21 cellular contexts compared by ENCODE assay signal in genomic region chr5:74877624-74878304, GRCh38. TPM values are rescaled to one million over a fixed set of nuclear protein-coding genes. Genes with fewer than 3 reads are reported as not detected.
DNase-seq lines count a peak whose midpoint lies in the region; ATAC-seq and TF ChIP-seq lines count a peak whose summit lies in the region.
"Had no signal": no experiment of that assay in that cellular context is flagged by ENCODE, and none has a peak within 500 bp of the region (broad histone marks: within the 10 kb centered on the region; RNA-seq: fewer than 3 reads in every experiment).

No MANE protein-coding gene starts in this region.

- no peak overlapping the region for H3K4me2 ChIP-seq in SK-N-SH

- H3K27ac Mint-ChIP-seq in mesothelial cell of epicardium = peak overlapping the region; percentile 89
- H3K27ac Mint-ChIP-seq: activated CD8-positive, alpha-beta T cell treated with anti-CD3 and anti-CD28 coated beads, Interleukin-2, amount 10 ng/mL, durations not matched to agents 7 days and 5 days; activated T-cell treated with anti-CD3 and anti-CD28 coated beads, Interleukin-2, amount 50 U/mL, for 24 hours; stimulated activated naive CD8-positive, alpha-beta T cell treated with anti-CD3 and anti-CD28 coated beads, Interleukin-15, Interleukin-2, amounts not matched to agents 100 ng/mL and 50 ng/mL, for 24 hours had no signal

- DNase-seq in SK-N-SH (no peak), epidermal melanocyte (ENCODE audit: insufficient read length, low spot score) (peak; percentile 26), mesothelial cell of epicardium (ENCODE audit: low spot score in 2 of 2, unreplicated experiment in 2 of 2) (no peak), NCI-H2171 treated with DMSO at 0.1 percent for 48 hours (lab: John Stamatoyannopoulos, UW) (no peak), right atrium auricular region (ENCODE audit: low spot score) (no peak)
- DNase-seq: activated CD8-positive, alpha-beta T cell treated with anti-CD3 and anti-CD28 coated beads, Interleukin-2, amount 10 ng/mL, durations not matched to agents 7 days and 5 days; activated T-cell treated with anti-CD3 and anti-CD28 coated beads, Interleukin-2, amount 50 U/mL, for 24 hours; BE2C; Calu3; left ventricle myocardium inferior; NCI-H1105 treated with DMSO at 0.1 percent for 48 hours; NCI-H69; stimulated activated CD4-positive, alpha-beta T cell treated with anti-CD3 and anti-CD28 coated beads, Interleukin-4, amount 100 ng/mL, for 4 hours; SW 1271 had no signal

- peaks cover 16% of the 10 kb centered on the region for H3K9me3 Mint-ChIP-seq in mesothelial cell of epicardium
- H3K9me3 Mint-ChIP-seq: activated T-cell treated with anti-CD3 and anti-CD28 coated beads, Interleukin-2, amount 50 U/mL, for 24 hours; stimulated activated naive CD8-positive, alpha-beta T cell treated with anti-CD3 and anti-CD28 coated beads, Interleukin-15, Interleukin-2, amounts not matched to agents 100 ng/mL and 50 ng/mL, for 24 hours had no signal

- no peaks in the 10 kb centered on the region for H4K20me1 ChIP-seq in SK-N-SH (ENCODE audit: insufficient read depth)

- H3K4me1 ChIP-seq in SK-N-SH (ENCODE audit: control insufficient read depth in 1 of 2, insufficient read depth in 2 of 2, low read depth in 1 of 2, low read length in 1 of 2) (no peaks in the 10 kb centered on the region), thymus (ENCODE audit: control insufficient read depth, insufficient read depth, low read length) (no peaks in the 10 kb centered on the region), right atrium auricular region (no peaks in the 10 kb centered on the region)
- H3K4me1 ChIP-seq: BE2C, left ventricle myocardium inferior had no signal

- TF ChIP-seq EP300 in SK-N-SH (IDR thresholded peaks at IDR 0.05; ENCODE audit: borderline replicate concordance in 1 of 2, low read depth in 1 of 2, low read length in 1 of 2) = no peak

- H3K9me2 ChIP-seq in SK-N-SH = no peaks in the 10 kb centered on the region

- H2AFZ ChIP-seq in SK-N-SH (ENCODE audit: low read depth) = no peak overlapping the region

- no peaks in the 10 kb centered on the region for H3F3A ChIP-seq in SK-N-SH (replicated peaks; ENCODE audit: insufficient read depth)

- H3K27me3 ChIP-seq in SK-N-SH (ENCODE audit: insufficient read depth) (no peaks in the 10 kb centered on the region), thymus (ENCODE audit: control insufficient read depth, insufficient read depth) (no peaks in the 10 kb centered on the region), right atrium auricular region (no peaks in the 10 kb centered on the region)
- H3K27me3 ChIP-seq: BE2C, neutrophil had no signal

- no peak for ATAC-seq in SK-N-SH treated with all-trans-retinoic acid at 6 μM for 48 hours
- ATAC-seq in HG02970 (IDR thresholded peaks at IDR 0.05; ENCODE audit: low FRiP score, unreplicated experiment) = no peak
- ATAC-seq: activated CD4-positive, CD25-positive, alpha-beta regulatory T cell treated with anti-CD3 and anti-CD28 coated beads, Interleukin-2, amount 50 U/mL, for 24 hours; activated CD8-positive, alpha-beta T cell treated with anti-CD3 and anti-CD28 coated beads, Interleukin-2, amount 10 ng/mL, durations not matched to agents 7 days and 5 days had no signal

- H3K9me3 ChIP-seq in SK-N-SH (no peaks in the 10 kb centered on the region), thymus (ENCODE audit: control insufficient read depth) (no peaks in the 10 kb centered on the region), right atrium auricular region (no peaks in the 10 kb centered on the region)
- H3K9me3 ChIP-seq: BE2C, left ventricle myocardium inferior, neutrophil had no signal

- 81% methylated on average over 4 of the region's 4 CpGs for WGBS in SK-N-SH (ENCODE audit: low lambda C conversion rate)
- 96% methylated on average over 4 of the region's 4 CpGs for WGBS in thymus

- H3K9ac ChIP-seq in SK-N-SH = no peak overlapping the region

- H3K4me3 ChIP-seq in SK-N-SH (ENCODE audit: low read depth in 2 of 2, low read length in 1 of 2) (no peak overlapping the region), thymus (ENCODE audit: low read length) (no peak overlapping the region), right atrium auricular region (no peak overlapping the region)
- H3K4me3 ChIP-seq: left ventricle myocardium inferior had no signal

- no peaks in the 10 kb centered on the region for H3K36me3 Mint-ChIP-seq in mesothelial cell of epicardium

- TF ChIP-seq CTCF in SK-N-SH (IDR thresholded peaks at IDR 0.05) (no peak), mesothelial cell of epicardium (IDR thresholded peaks at IDR 0.05; ENCODE audit: unreplicated experiment) (no peak), right atrium auricular region (IDR thresholded peaks at IDR 0.05) (no peak)

- H3K4me3 Mint-ChIP-seq in mesothelial cell of epicardium = no peak overlapping the region
- H3K4me3 Mint-ChIP-seq: activated CD8-positive, alpha-beta T cell treated with anti-CD3 and anti-CD28 coated beads, Interleukin-2, amount 10 ng/mL, durations not matched to agents 7 days and 5 days; activated T-cell treated with anti-CD3 and anti-CD28 coated beads, Interleukin-2, amount 50 U/mL, for 24 hours; stimulated activated naive CD8-positive, alpha-beta T cell treated with anti-CD3 and anti-CD28 coated beads, Interleukin-15, Interleukin-2, amounts not matched to agents 100 ng/mL and 50 ng/mL, for 24 hours had no signal

- TF ChIP-seq RAD21 in SK-N-SH (IDR thresholded peaks at IDR 0.05; ENCODE audit: low read length) = no peak

- no peaks in the 10 kb centered on the region for H3K27me3 Mint-ChIP-seq in mesothelial cell of epicardium (ENCODE audit: low read depth)
- H3K27me3 Mint-ChIP-seq: activated T-cell treated with anti-CD3 and anti-CD28 coated beads, Interleukin-2, amount 50 U/mL, for 24 hours; stimulated activated naive CD8-positive, alpha-beta T cell treated with anti-CD3 and anti-CD28 coated beads, Interleukin-15, Interleukin-2, amounts not matched to agents 100 ng/mL and 50 ng/mL, for 24 hours had no signal

- peaks cover 33% of the 10 kb centered on the region for H3K4me1 Mint-ChIP-seq in mesothelial cell of epicardium

- H3K36me3 ChIP-seq in SK-N-SH (replicated peaks in 1 of 2; ENCODE audit: control insufficient read depth in 1 of 2, insufficient read depth in 2 of 2, low read length in 1 of 2) (no peaks in the 10 kb centered on the region), thymus (ENCODE audit: control insufficient read depth, insufficient read depth) (no peaks in the 10 kb centered on the region), right atrium auricular region (no peaks in the 10 kb centered on the region)
- H3K36me3 ChIP-seq: BE2C, left ventricle myocardium inferior, neutrophil had no signal

- CTCF ChIA-PET in SK-N-SH (lab: Yijun Ruan, JAX) = no interaction called here

- no peaks in the 10 kb centered on the region for H3K79me2 ChIP-seq in SK-N-SH (ENCODE audit: insufficient read depth)

- POLR2A ChIA-PET in SK-N-SH (lab: Yijun Ruan, JAX) = no interaction called here

- H3K27ac ChIP-seq in SK-N-SH (ENCODE audit: low read depth in 2 of 2, low read length in 1 of 2) = no peak overlapping the region
- H3K27ac ChIP-seq in thymus (ENCODE audit: low read depth) = peak overlapping the region; percentile 43
- H3K27ac ChIP-seq in right atrium auricular region = no peak overlapping the region
- H3K27ac ChIP-seq: left ventricle myocardium inferior, neutrophil, RWPE1 had no signal

TF ChIP-seq in SK-N-SH, 30 proteins besides CTCF, POLR2A, EP300 and RAD21:
- TF ChIP-seq IRF3 (IDR thresholded peaks at IDR 0.05; ENCODE audit: low read depth, low read length) = no peak
- TF ChIP-seq TCF12 (IDR thresholded peaks at IDR 0.05) = no peak
- 0 out of 2 replicates have a peak, but pooled peaks have one; percentile 7 for TF ChIP-seq NFIC (IDR thresholded peaks at IDR 0.05; ENCODE audit: borderline replicate concordance)

TF ChIP-seq in SK-N-SH treated with all-trans-retinoic acid at 6 μM for 48 hours, 23 proteins besides CTCF, POLR2A, EP300 and RAD21 (continues in another document):
- TF ChIP-seq TCF4 (CRISPR knock-in tag; IDR thresholded peaks at IDR 0.05; ENCODE audit: borderline replicate concordance) = no peak
- no peak for TF ChIP-seq ESRRG (CRISPR knock-in tag; IDR thresholded peaks at IDR 0.05)
- TF ChIP-seq PPARA (CRISPR knock-in tag; IDR thresholded peaks at IDR 0.05; ENCODE audit: borderline replicate concordance) = no peak
- no peak for TF ChIP-seq ZNF565 (CRISPR knock-in tag; conservative IDR thresholded peaks at IDR 0.05; ENCODE audit: low read depth)
- no peak for TF ChIP-seq TOX (CRISPR knock-in tag; IDR thresholded peaks at IDR 0.05; ENCODE audit: borderline replicate concordance)
- no peak for TF ChIP-seq CSDC2 (CRISPR knock-in tag; IDR thresholded peaks at IDR 0.05)
- no peak for TF ChIP-seq ZFP3 (CRISPR knock-in tag; IDR thresholded peaks at IDR 0.05)
- TF ChIP-seq PATZ1 (CRISPR knock-in tag; IDR thresholded peaks at IDR 0.05; ENCODE audit: borderline replicate concordance) = no peak
- TF ChIP-seq ZNF70 (CRISPR knock-in tag; IDR thresholded peaks at IDR 0.05) = no peak
- TF ChIP-seq ZFP30 (CRISPR knock-in tag; IDR thresholded peaks at IDR 0.05) = no peak

RNA-seq across cellular contexts. Expression of gene FAM169A, which starts 11.6 kb away (rescaled TPM):
- polyA plus RNA-seq in SK-N-SH (2012; rRNA removed) = 2.6 and 3.3 TPM in 2 replicates
- 3.1 and 3.7 TPM in 2 replicates for polyA plus RNA-seq in SK-N-SH (2012; cell fraction: cytosol; rRNA removed)
- 2.0 and 4.8 TPM in 2 replicates for polyA plus RNA-seq in SK-N-SH (2012; cell fraction: nucleus; rRNA removed)
- total RNA-seq in mesothelial cell of epicardium = 22.6 to 23.7 TPM (median 23.5 TPM) in 3 replicates
- 5.3 TPM for polyA plus RNA-seq in thymus
- total RNA-seq in right atrium auricular region = 1 to 10 TPM; 4.2 to 5.0 TPM
